Comparison of ENCODE assay signal across 11 cellular contexts in the genomic region with DNA sequence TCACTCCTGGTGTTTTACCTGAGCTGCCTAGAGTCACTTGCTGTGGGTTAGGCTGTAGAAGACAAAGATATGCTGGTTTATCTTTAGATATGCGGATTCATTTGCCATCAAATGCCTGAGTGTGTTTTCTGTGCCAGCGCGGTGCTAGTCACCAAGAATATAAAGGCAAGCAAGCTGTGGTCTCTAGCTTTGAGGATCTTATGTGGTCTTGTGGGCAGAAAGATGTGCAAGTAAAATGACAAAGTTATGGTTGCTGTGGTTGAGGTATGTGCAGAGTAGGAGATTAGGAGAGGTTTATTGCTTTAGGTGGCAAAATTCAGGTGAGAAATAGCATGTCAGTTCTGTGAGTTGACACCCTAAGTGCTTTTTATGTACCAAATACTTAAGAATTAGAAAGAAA.
"Had no signal": no experiment of that assay in that cellular context is flagged by ENCODE, and none has a peak within 500 bp of the region (broad histone marks: within the 10 kb centered on the region; RNA-seq: fewer than 3 reads in every experiment).

No MANE protein-coding gene starts in this region.

- H3K9ac ChIP-seq: GM23248 had no signal

- FAIRE-seq: HepG2, K562 had no signal

- H2AFZ ChIP-seq: GM23248 had no signal

- ATAC-seq: HCT116, HepG2, K562 had no signal

- H3K27ac ChIP-seq: GM23248, HL-60 had no signal

- H3K9me3 ChIP-seq: HAP-1 had no signal

- H3K4me3 ChIP-seq: GM23248, HAP-1, K562 had no signal

- H3K36me3 Mint-ChIP-seq: IgD-negative memory B cell had no signal

- H3K4me3 Mint-ChIP-seq: HFFc6, IgD-negative memory B cell had no signal

- H3K9me3 Mint-ChIP-seq: HFFc6, IgD-negative memory B cell had no signal

- DNase-seq: GM23248, GOT3, H7, HFFc6, KG1 had no signal

- H3K4me1 ChIP-seq: HAP-1 had no signal

- H3K27ac Mint-ChIP-seq: HFFc6, IgD-negative memory B cell had no signal

- H3K4me1 Mint-ChIP-seq: IgD-negative memory B cell had no signal

- H3K36me3 ChIP-seq: HAP-1 had no signal
